Comparison of ENCODE assay signal across 1 cellular context in genomic region chr14:21105095-21105494, GRCh38.
TF ChIP-seq lines count a peak whose summit lies in the region.

No MANE protein-coding gene starts in this region.

TF ChIP-seq in H1, 55 proteins besides CTCF, POLR2A, EP300 and RAD21:
- TF ChIP-seq SP2 (IDR thresholded peaks at IDR 0.05; ENCODE audit: low read length) = no peak
- TF ChIP-seq EGR1 (IDR thresholded peaks at IDR 0.05; ENCODE audit: borderline replicate concordance, low read depth, low read length) = no peak
- TF ChIP-seq ZNF274 (IDR thresholded peaks at IDR 0.05; ENCODE audit: borderline replicate concordance, extremely low read depth, low read length) = no peak
- no peak for TF ChIP-seq JUN (IDR thresholded peaks at IDR 0.05; ENCODE audit: low read depth, low read length)
- no peak for TF ChIP-seq SIX5 (IDR thresholded peaks at IDR 0.05; ENCODE audit: low read depth, low read length)
- no peak for TF ChIP-seq ASH2L (IDR thresholded peaks at IDR 0.05; ENCODE audit: low read length)
- no peak for TF ChIP-seq RNF2 (IDR thresholded peaks at IDR 0.05; ENCODE audit: borderline replicate concordance, low read depth, low read length, missing control alignments, poor library complexity, severe bottlenecking)
- no peak for TF ChIP-seq E2F6 (IDR thresholded peaks at IDR 0.05)
- TF ChIP-seq KDM1A (IDR thresholded peaks at IDR 0.05; ENCODE audit: borderline replicate concordance, low read length) = no peak
- no peak for TF ChIP-seq POU5F1 (IDR thresholded peaks at IDR 0.05; ENCODE audit: low read depth, low read length)
- no peak for TF ChIP-seq MAFK (IDR thresholded peaks at IDR 0.05; ENCODE audit: low read depth, low read length)
- TF ChIP-seq BRCA1 (IDR thresholded peaks at IDR 0.05; ENCODE audit: low read depth, low read length) = no peak
- no peak for TF ChIP-seq KDM4A (IDR thresholded peaks at IDR 0.05; ENCODE audit: low read depth, low read length, severe bottlenecking)
- TF ChIP-seq CHD2 (IDR thresholded peaks at IDR 0.05; ENCODE audit: low read length) = no peak
- TF ChIP-seq SRF (IDR thresholded peaks at IDR 0.05; ENCODE audit: low read depth, low read length) = no peak
- no peak for TF ChIP-seq YY1 (IDR thresholded peaks at IDR 0.05; ENCODE audit: low read depth, low read length)
- TF ChIP-seq CBX8 (IDR thresholded peaks at IDR 0.05; ENCODE audit: borderline replicate concordance, low read depth, low read length) = no peak
- TF ChIP-seq SAP30 (IDR thresholded peaks at IDR 0.05; ENCODE audit: insufficient read depth, insufficient replicate concordance, low read length) = no peak
- no peak for TF ChIP-seq TAF1 (IDR thresholded peaks at IDR 0.05; ENCODE audit: low read depth, low read length)
- no peak for TF ChIP-seq GABPA (IDR thresholded peaks at IDR 0.05; ENCODE audit: borderline replicate concordance, insufficient read depth, low read length)
